In genomic region chr13:88824218-88824617, GRCh38 we compare ENCODE assay signal across 1 cellular context.
A peak's percentile ranks its signal among the peaks of the same experiment; 100 is the strongest.
TF ChIP-seq lines count a peak whose summit lies in the region.

No MANE protein-coding gene starts in this region.

TF ChIP-seq in GM12878, 131 proteins besides CTCF, POLR2A, EP300 and RAD21:
- TF ChIP-seq E2F8 (IDR thresholded peaks at IDR 0.05; ENCODE audit: low read depth, partially characterized antibody) (no peak), SMARCA5 (IDR thresholded peaks at IDR 0.05) (no peak), PKNOX1 (IDR thresholded peaks at IDR 0.05) (peak; percentile 32; the same call in 1 of the 2 replicates), MTA2 (IDR thresholded peaks at IDR 0.05; ENCODE audit: low read depth) (peak; percentile 77), RFX5 (IDR thresholded peaks at IDR 0.05; ENCODE audit: low read depth, low read length) (no peak), IKZF1 (conservative IDR thresholded peaks at IDR 0.05) (0 out of 2 replicates have a peak, but pooled peaks have one; percentile 22), ATF7 (IDR thresholded peaks at IDR 0.05; ENCODE audit: low read depth) (peak; percentile 67), IKZF2 (IDR thresholded peaks at IDR 0.05) (peak; percentile 24 to 56; a peak in 2 of 4 replicates), BCL11A (IDR thresholded peaks at IDR 0.05; ENCODE audit: low read depth, low read length) (no peak), CREB1 (IDR thresholded peaks at IDR 0.05; ENCODE audit: low read depth) (no peak), FOXM1 (IDR thresholded peaks at IDR 0.05; ENCODE audit: low read depth, low read length) (no peak), ZBED1 (IDR thresholded peaks at IDR 0.05; ENCODE audit: borderline replicate concordance) (no peak), ZNF687 (IDR thresholded peaks at IDR 0.05) (no peak), MEF2B (IDR thresholded peaks at IDR 0.05; ENCODE audit: partially characterized antibody, poor library complexity, severe bottlenecking) (peak; percentile 37), ATF3 (IDR thresholded peaks at IDR 0.05; ENCODE audit: borderline replicate concordance, extremely low read depth, low read depth, low read length) (no peak), RELB (IDR thresholded peaks at IDR 0.05; ENCODE audit: low read depth) (peak; percentile 63; the same call in 1 of the 2 replicates), BCL3 (IDR thresholded peaks at IDR 0.05; ENCODE audit: borderline replicate concordance, insufficient read depth, low read depth, low read length, poor library complexity, severe bottlenecking) (no peak), ZNF217 (IDR thresholded peaks at IDR 0.05) (peak; percentile 23; the same call in 1 of the 2 replicates), BHLHE40 (IDR thresholded peaks at IDR 0.05; ENCODE audit: borderline replicate concordance in 1 of 2, low read depth in 2 of 2, low read length in 1 of 2) (peak in 1 of 2 experiments; percentile 18; a peak in 1 of 4 replicates), RAD51 (IDR thresholded peaks at IDR 0.05) (0 out of 2 replicates have a peak, but pooled peaks have one; percentile 12), MAX (IDR thresholded peaks at IDR 0.05; ENCODE audit: low read depth, low read length) (no peak)
TF ChIP-seq in GM12878: peak in this region for 10.
